8 cellular contexts compared by ENCODE assay signal in the genomic region with DNA sequence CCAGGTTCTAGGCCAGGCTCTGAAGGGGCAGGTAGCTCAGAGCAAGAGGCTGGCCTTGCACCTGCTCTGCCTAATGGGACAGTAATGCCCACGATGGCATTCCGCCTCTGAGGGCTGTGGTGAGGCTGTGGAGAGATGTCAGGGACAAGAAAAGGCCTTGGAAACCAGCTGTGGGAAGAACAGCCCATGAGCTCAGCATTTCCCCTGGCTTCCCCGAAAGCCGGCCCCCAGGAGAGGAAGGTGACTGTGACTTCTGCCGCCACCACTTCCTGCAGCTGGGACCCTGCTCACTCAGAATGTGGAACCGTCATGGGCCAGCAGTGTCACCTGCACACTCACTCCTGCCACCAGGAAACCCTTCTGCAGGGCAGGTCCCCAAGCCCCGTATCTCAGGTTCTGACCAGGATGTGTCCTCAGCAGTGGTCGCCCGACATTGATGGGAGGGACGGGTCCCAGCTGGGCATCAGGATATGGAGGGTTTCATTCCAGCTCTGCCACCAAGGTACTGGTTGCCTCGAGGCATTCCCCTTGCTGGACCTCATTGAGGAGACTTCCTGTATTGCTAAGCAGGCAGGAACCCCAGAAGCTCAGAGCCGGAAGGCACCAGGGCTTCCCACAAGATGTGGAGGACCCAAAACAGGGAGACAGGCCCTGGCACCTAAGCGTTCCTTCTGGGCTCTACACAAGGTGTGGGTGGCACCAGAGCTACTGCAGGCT. TPM values are rescaled to one million over a fixed set of nuclear protein-coding genes. Genes with fewer than 3 reads are reported as not detected.
A peak's percentile ranks its signal among the peaks of the same experiment; 100 is the strongest.
DNase-seq lines count a peak whose midpoint lies in the region; ATAC-seq and TF ChIP-seq lines count a peak whose summit lies in the region.

No MANE protein-coding gene starts in this region.

- H3K4me3 ChIP-seq in uterus = no peak overlapping the region

- H3K36me3 Mint-ChIP-seq in IgD-negative memory B cell (peaks cover 2% of the 10 kb centered on the region), natural killer cell (no peaks in the 10 kb centered on the region)

- TF ChIP-seq POLR2A in GM19193 (IDR thresholded peaks at IDR 0.05; ENCODE audit: extremely low read depth, insufficient read depth, insufficient read length) (peak; percentile 62), uterus (IDR thresholded peaks at IDR 0.05) (no peak)

- no peaks in the 10 kb centered on the region for H3K9me3 Mint-ChIP-seq in IgD-negative memory B cell
- no peaks in the 10 kb centered on the region for H3K9me3 Mint-ChIP-seq in natural killer cell

- H3K4me1 ChIP-seq in uterus = no peaks in the 10 kb centered on the region

- no peak overlapping the region for H3K27ac ChIP-seq in uterus

- peaks cover 49 to 74% (median 73%) of the 10 kb centered on the region in 3 donors for H3K4me1 Mint-ChIP-seq in IgD-negative memory B cell
- peaks cover 62 to 78% of the 10 kb centered on the region in 2 donors for H3K4me1 Mint-ChIP-seq in natural killer cell

- no peaks in the 10 kb centered on the region for H3K9me3 ChIP-seq in uterus

- peak; percentile 78 for DNase-seq in activated CD8-positive, alpha-beta memory T cell treated with anti-CD3 and anti-CD28 coated beads, Interleukin-2, amount 50 U/mL, for 4 hours
- DNase-seq in natural killer cell = peak; percentile 37
- DNase-seq in uterus = no peak
- DNase-seq in hepatic stellate cell (ENCODE audit: low spot score) = no peak
- DNase-seq in superior temporal gyrus (ENCODE audit: extremely low spot score) = no peak

- no peaks in the 10 kb centered on the region for H3K36me3 ChIP-seq in uterus

- H3K4me3 Mint-ChIP-seq in IgD-negative memory B cell (peak overlapping the region; percentile 71 to 85 (median 74)), natural killer cell (peak overlapping the region; percentile 29)

- intact Hi-C loops in natural killer cell (cut with micrococcal nuclease) (loop anchor here (5.0 kb wide), 1 partner anchor 34 kb away; no protein-coding TSS in a partner anchor), uterus (cut with DNase I; ENCODE audit: low total_unique reads) (no loop called here)

- no peak for TF ChIP-seq CTCF in natural killer cell (IDR thresholded peaks at IDR 0.05)
- no peak for TF ChIP-seq CTCF in uterus (IDR thresholded peaks at IDR 0.05)

- H3K27ac Mint-ChIP-seq in IgD-negative memory B cell = peak overlapping the region; percentile 74 to 94 (median 90)
- peak overlapping the region; percentile 32 to 70 for H3K27ac Mint-ChIP-seq in natural killer cell

- peak; percentile 57 to 67 (median 65) for ATAC-seq in natural killer cell
- no peak for ATAC-seq in HG03025 (IDR thresholded peaks at IDR 0.05; ENCODE audit: low FRiP score, unreplicated experiment)

- no peaks in the 10 kb centered on the region for H3K27me3 ChIP-seq in uterus

- H3K27me3 Mint-ChIP-seq in IgD-negative memory B cell (no peaks in the 10 kb centered on the region), natural killer cell (ENCODE audit: low read depth in 2 of 2) (no peaks in the 10 kb centered on the region)

RNA-seq across cellular contexts. Expression of a gene that starts 30.7 kb away (rescaled TPM):
- 5.0 TPM for polyA plus RNA-seq in IgD-negative memory B cell
- total RNA-seq in natural killer cell (10 to 100 TPM in 1 of 3 donors, 1 to 10 TPM in 2; 4.7 to 46.2 (median 9.0) TPM), uterus (10 to 100 TPM in 1 of 4 donors, 1 to 10 TPM in 1, under 1 TPM in 1, not detected in 1; 0.29 to 16.9 (median 4.5) TPM)

RNA-seq across cellular contexts. Expression of a gene that starts 35.6 kb away (rescaled TPM):
- polyA plus RNA-seq in IgD-negative memory B cell = not detected
- total RNA-seq in natural killer cell (1 to 10 TPM in 1 of 3 donors, not detected in 2; 5.1 TPM), uterus (1 to 10 TPM in 2 of 4 donors, not detected in 2; 1.1 to 2.3 TPM)

RNA-seq across cellular contexts. Expression of a gene that starts 57.9 kb away (rescaled TPM):
- 123 TPM for polyA plus RNA-seq in IgD-negative memory B cell
- total RNA-seq in natural killer cell (10 to 100 TPM; 25.1 to 38.7 (median 29.0) TPM), uterus (10 to 100 TPM; 15.4 to 60.6 (median 35.7) TPM)

Comparison
In these comparisons a context has a peak if more than half of its experiments do, and no peak if none do; other contexts are left out.
1. DNase-seq: peak in activated CD8-positive, alpha-beta memory T cell treated with anti-CD3 and anti-CD28 coated beads, Interleukin-2, amount 50 U/mL, for 4 hours (single experiment) and natural killer cell (single experiment); none in uterus (0 of 2), hepatic stellate cell (single experiment) and superior temporal gyrus (single experiment).